Comparison of ENCODE assay signal across 11 cellular contexts in the genomic region with DNA sequence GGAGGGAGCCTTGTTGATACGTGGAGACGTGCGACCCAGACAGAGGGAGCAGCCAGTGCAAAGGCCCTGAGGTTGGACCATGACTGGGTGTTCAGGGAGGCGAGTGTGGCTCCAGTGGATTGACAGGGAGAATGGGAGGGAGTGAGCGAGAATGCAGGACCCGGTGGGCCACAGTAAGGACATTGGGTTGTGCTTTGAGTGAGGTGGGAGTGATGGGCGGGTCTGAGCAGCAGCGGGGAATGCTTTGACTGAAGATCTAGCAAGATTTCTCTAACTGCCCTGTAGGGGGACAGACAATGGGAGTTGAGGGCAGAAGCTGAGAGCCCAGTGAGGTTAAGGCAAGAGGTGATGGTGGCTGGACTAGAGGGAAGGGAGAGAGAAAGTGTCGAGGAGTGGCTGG. TPM values are rescaled to one million over a fixed set of nuclear protein-coding genes. Genes with fewer than 3 reads are reported as not detected.
DNase-seq lines count a peak whose midpoint lies in the region; ATAC-seq and TF ChIP-seq lines count a peak whose summit lies in the region.
"Had no signal": no experiment of that assay in that cellular context is flagged by ENCODE, and none has a peak within 500 bp of the region (broad histone marks: within the 10 kb centered on the region; RNA-seq: fewer than 3 reads in every experiment).

No MANE protein-coding gene starts in this region.

- H3K27me3 Mint-ChIP-seq in activated T-helper 2 cell treated with anti-CD3 and anti-CD28 coated beads, Interferon-gamma antibody, Interleukin-2, Interleukin-4, amounts not matched to agents 10 μg/mL and 5 μg/mL and 100 μg/mL, durations not matched to agents 14 hours and 24 hours and 36 hours (ENCODE audit: low read depth): no peaks in the 10 kb centered on the region

- H3K4me3 ChIP-seq in AG10803 (ENCODE audit: low read length): no peak overlapping the region
- no peak overlapping the region for H3K4me3 ChIP-seq in Panc1 (ENCODE audit: low read depth in 2 of 2, low read length in 2 of 2)

- no peaks in the 10 kb centered on the region for H3K9me3 ChIP-seq in Panc1 (ENCODE audit: control insufficient read depth, insufficient read depth, low read depth, low read length)

- no peak for DNase-seq in AG10803 (ENCODE audit: low read depth)
- no peak for DNase-seq in Panc1 (ENCODE audit: low read depth, low spot score)
- peak; percentile 30 for DNase-seq in germinal center (ENCODE audit: low spot score)
- DNase-seq in Ammon's horn (ENCODE audit: low spot score): no peak
- DNase-seq in H4 (ENCODE audit: low spot score): no peak
- DNase-seq in NCI-H2196 (lab: John Stamatoyannopoulos, UW; ENCODE audit: unreplicated experiment): no peak
- no peak for DNase-seq in activated T-helper 2 cell treated with anti-CD3 and anti-CD28 coated beads, Interferon-gamma antibody, Interleukin-2, Interleukin-4, amounts not matched to agents 10 μg/mL and 5 μg/mL and 100 μg/mL, durations not matched to agents 14 hours and 24 hours and 36 hours (ENCODE audit: low spot score)
- DNase-seq: activated CD4-positive, CD25-positive, alpha-beta regulatory T cell treated with anti-CD3 and anti-CD28 coated beads, Interleukin-2, amount 50 U/mL, for 72 hours; amygdala; DMS79 treated with DMSO at 0.1 percent for 48 hours had no signal

- intact Hi-C loops in Panc1 (cut with micrococcal nuclease; ENCODE audit: unreplicated experiment): no loop called here
- intact Hi-C loops in activated T-helper 2 cell treated with anti-CD3 and anti-CD28 coated beads, Interferon-gamma antibody, Interleukin-2, Interleukin-4, amounts not matched to agents 10 μg/mL and 5 μg/mL and 100 μg/mL, durations not matched to agents 14 hours and 24 hours and 36 hours (cut with micrococcal nuclease): no loop called here

- H3K36me3 Mint-ChIP-seq in activated T-helper 2 cell treated with anti-CD3 and anti-CD28 coated beads, Interferon-gamma antibody, Interleukin-2, Interleukin-4, amounts not matched to agents 10 μg/mL and 5 μg/mL and 100 μg/mL, durations not matched to agents 14 hours and 24 hours and 36 hours (ENCODE audit: low read depth): no peaks in the 10 kb centered on the region

- peak; percentile 25 for TF ChIP-seq CTCF in AG10803 (conservative IDR thresholded peaks at IDR 0.05; ENCODE audit: low read length)
- peak; percentile 33; the same call in 2 of the 3 replicates for TF ChIP-seq CTCF in GM12872 (IDR thresholded peaks at IDR 0.05; ENCODE audit: insufficient read depth, low read depth, low read length)
- TF ChIP-seq CTCF in Panc1 (IDR thresholded peaks at IDR 0.05): no peak; the same call in 1 of the 2 replicates

- H3K36me3 ChIP-seq in Panc1 (ENCODE audit: control insufficient read depth, insufficient read depth, low read length): no peaks in the 10 kb centered on the region

- no peaks in the 10 kb centered on the region for H3K9me3 Mint-ChIP-seq in activated T-helper 2 cell treated with anti-CD3 and anti-CD28 coated beads, Interferon-gamma antibody, Interleukin-2, Interleukin-4, amounts not matched to agents 10 μg/mL and 5 μg/mL and 100 μg/mL, durations not matched to agents 14 hours and 24 hours and 36 hours

- in situ Hi-C loops in Panc1 (cut with HindIII; ENCODE audit: low pct_unique_long_range_greater_than_20kb, low sequenced_read_pairs): no loop called here

- no peak overlapping the region for H3K4me3 Mint-ChIP-seq in activated T-helper 2 cell treated with anti-CD3 and anti-CD28 coated beads, Interferon-gamma antibody, Interleukin-2, Interleukin-4, amounts not matched to agents 10 μg/mL and 5 μg/mL and 100 μg/mL, durations not matched to agents 14 hours and 24 hours and 36 hours (ENCODE audit: low read depth)

- BruUV-seq in Panc1 (replicated peaks; lab: Mats Ljungman, UMichigan): no TSS peak

- no peak overlapping the region for H3K27ac ChIP-seq in Panc1 (ENCODE audit: low read length)

- H3K27me3 ChIP-seq in Panc1 (ENCODE audit: control insufficient read depth, insufficient read depth, low read length): no peaks in the 10 kb centered on the region

- H3K27ac Mint-ChIP-seq in activated T-helper 2 cell treated with anti-CD3 and anti-CD28 coated beads, Interferon-gamma antibody, Interleukin-2, Interleukin-4, amounts not matched to agents 10 μg/mL and 5 μg/mL and 100 μg/mL, durations not matched to agents 14 hours and 24 hours and 36 hours: no peak overlapping the region

- CTCF ChIA-PET in Panc1 (lab: Charles Lee): no interaction called here

- peaks cover 29% of the 10 kb centered on the region for H3K4me1 Mint-ChIP-seq in activated T-helper 2 cell treated with anti-CD3 and anti-CD28 coated beads, Interferon-gamma antibody, Interleukin-2, Interleukin-4, amounts not matched to agents 10 μg/mL and 5 μg/mL and 100 μg/mL, durations not matched to agents 14 hours and 24 hours and 36 hours (ENCODE audit: low read depth)

- POLR2A ChIA-PET in Panc1 (lab: Charles Lee): no interaction called here

- H3K4me1 ChIP-seq in Panc1 (ENCODE audit: control insufficient read depth, insufficient read depth, low read length): no peaks in the 10 kb centered on the region

- ATAC-seq in Panc1: peak; percentile 75

RNA-seq across cellular contexts. Expression of gene NANOS2, which starts 7.7 kb away (rescaled TPM):
- total RNA-seq in Panc1 (2021; ENCODE audit: unreplicated experiment): not detected
- polyA plus RNA-seq in Panc1 (2012; ENCODE audit: insufficient read length): not detected
- not detected in 2 replicates for total RNA-seq in H4 (2014; rRNA removed; shearing (Covaris generic))
- total RNA-seq in activated T-helper 2 cell treated with anti-CD3 and anti-CD28 coated beads, Interferon-gamma antibody, Interleukin-2, Interleukin-4, amounts not matched to agents 10 μg/mL and 5 μg/mL and 100 μg/mL, durations not matched to agents 14 hours and 24 hours and 36 hours: not detected in 2 replicates

RNA-seq across cellular contexts. Expression of gene MYPOP, which starts 19.9 kb away (rescaled TPM):
- total RNA-seq in Panc1 (2021; ENCODE audit: unreplicated experiment): 11.1 TPM
- polyA plus RNA-seq in Panc1 (2012; ENCODE audit: insufficient read length): 11.6 TPM
- 0.52 and 0.78 TPM in 2 replicates for total RNA-seq in H4 (2014; rRNA removed; shearing (Covaris generic))
- 7.3 and 8.6 TPM in 2 replicates for total RNA-seq in activated T-helper 2 cell treated with anti-CD3 and anti-CD28 coated beads, Interferon-gamma antibody, Interleukin-2, Interleukin-4, amounts not matched to agents 10 μg/mL and 5 μg/mL and 100 μg/mL, durations not matched to agents 14 hours and 24 hours and 36 hours

RNA-seq across cellular contexts. Expression of gene IRF2BP1, which starts 36.3 kb away (rescaled TPM):
- total RNA-seq in Panc1 (2021; ENCODE audit: unreplicated experiment): 21.9 TPM
- 22.4 TPM for polyA plus RNA-seq in Panc1 (2012; ENCODE audit: insufficient read length)
- total RNA-seq in H4 (2014; rRNA removed; shearing (Covaris generic)): 8.7 and 13.0 TPM in 2 replicates
- total RNA-seq in activated T-helper 2 cell treated with anti-CD3 and anti-CD28 coated beads, Interferon-gamma antibody, Interleukin-2, Interleukin-4, amounts not matched to agents 10 μg/mL and 5 μg/mL and 100 μg/mL, durations not matched to agents 14 hours and 24 hours and 36 hours: 15.7 and 17.1 TPM in 2 replicates

RNA-seq across cellular contexts. Expression of gene NOVA2, which starts 51.4 kb away (rescaled TPM):
- total RNA-seq in Panc1 (2021; ENCODE audit: unreplicated experiment): 0.44 TPM
- 1.1 TPM for polyA plus RNA-seq in Panc1 (2012; ENCODE audit: insufficient read length)
- 0.19 and 0.37 TPM in 2 replicates for total RNA-seq in H4 (2014; rRNA removed; shearing (Covaris generic))
- 0.14 TPM in 1 of 2 replicates, not detected in the other for total RNA-seq in activated T-helper 2 cell treated with anti-CD3 and anti-CD28 coated beads, Interferon-gamma antibody, Interleukin-2, Interleukin-4, amounts not matched to agents 10 μg/mL and 5 μg/mL and 100 μg/mL, durations not matched to agents 14 hours and 24 hours and 36 hours

RNA-seq across cellular contexts. Expression of gene FOXA3, which starts 58.2 kb away (rescaled TPM):
- 0.26 TPM for total RNA-seq in Panc1 (2021; ENCODE audit: unreplicated experiment)
- polyA plus RNA-seq in Panc1 (2012; ENCODE audit: insufficient read length): 0.22 TPM
- total RNA-seq in H4 (2014; rRNA removed; shearing (Covaris generic)): 0.31 TPM in 1 of 2 replicates, not detected in the other
- 0.37 and 0.60 TPM in 2 replicates for total RNA-seq in activated T-helper 2 cell treated with anti-CD3 and anti-CD28 coated beads, Interferon-gamma antibody, Interleukin-2, Interleukin-4, amounts not matched to agents 10 μg/mL and 5 μg/mL and 100 μg/mL, durations not matched to agents 14 hours and 24 hours and 36 hours
